In genomic region chr9:8903077-8903476, GRCh38 we compare ENCODE assay signal across 33 cellular contexts.
"Had no signal": no experiment of that assay in that cellular context is flagged by ENCODE, and none has a peak within 500 bp of the region (broad histone marks: within the 10 kb centered on the region; RNA-seq: fewer than 3 reads in every experiment).

No MANE protein-coding gene starts in this region.

- DNase-seq: activated B cell treated with CpG ODN at 0.5 μM for 24 hours; activated CD4-positive, alpha-beta memory T cell treated with anti-CD3 and anti-CD28 coated beads for 36 hours; activated CD4-positive, alpha-beta T cell treated with anti-CD3 and anti-CD28 coated beads for 4 hours; activated CD4-positive, alpha-beta T cell treated with anti-CD3 and anti-CD28 coated beads, Interleukin-2, amount 10 ng/mL, durations not matched to agents 24 days and 14 days; activated CD4-positive, alpha-beta T cell treated with anti-CD3 and anti-CD28 coated beads, Interleukin-2, amount 50 U/mL, for 1 hour; activated CD4-positive, alpha-beta T cell treated with anti-CD3 and anti-CD28 coated beads, Interleukin-2, amount 50 U/mL, for 4 hours; activated CD4-positive, CD25-positive, alpha-beta regulatory T cell treated with anti-CD3 and anti-CD28 coated beads, Interleukin-2, amount 50 U/mL, for 72 hours; activated CD8-positive, alpha-beta memory T cell treated with anti-CD3 and anti-CD28 coated beads, Interleukin-2, amount 50 U/mL, for 4 hours; activated CD8-positive, alpha-beta T cell treated with anti-CD3 and anti-CD28 coated beads for 36 hours; activated effector memory CD4-positive, alpha-beta T cell treated with anti-CD3 and anti-CD28 coated beads, Interleukin-2, amount 50 U/mL, for 16 hours; activated gamma-delta T cell treated with Interleukin-2 at 50 U/mL for 16 hours; activated naive CD4-positive, alpha-beta T cell; activated naive CD4-positive, alpha-beta T cell treated with anti-CD3 and anti-CD28 coated beads for 36 hours; activated naive CD4-positive, alpha-beta T cell treated with anti-CD3 and anti-CD28 coated beads, Interleukin-2, amount 50 U/mL, for 16 hours; activated naive CD8-positive, alpha-beta T cell treated with anti-CD3 and anti-CD28 coated beads for 36 hours; activated T-cell treated with anti-CD3 and anti-CD28 coated beads for 4 hours; activated T-cell treated with anti-CD3 and anti-CD28 coated beads, Interleukin-2, amount 50 U/mL, for 1 hour; activated T-cell treated with anti-CD3 and anti-CD28 coated beads, Interleukin-2, amount 50 U/mL, for 4 hours; activated T-cell treated with anti-CD3 and anti-CD28 coated beads, Interleukin-2, amount 50 U/mL, for 72 hours; adrenal gland; amniotic stem cell; aorta; body of pancreas; brain microvascular endothelial cell; central memory CD4-positive, alpha-beta T cell; T-cell; T-helper 2 cell; T-helper 9 cell had no signal

- H3K27me3 ChIP-seq: adrenal gland, body of pancreas, brain microvascular endothelial cell had no signal

- H3K4me1 ChIP-seq: adrenal gland, body of pancreas had no signal

- H3K36me3 ChIP-seq: adrenal gland, brain microvascular endothelial cell had no signal

- H3K4me3 ChIP-seq: adrenal gland, body of pancreas had no signal

- H3K9me3 ChIP-seq: adrenal gland, body of pancreas had no signal

- H3K27ac ChIP-seq: adrenal gland, body of pancreas, brain microvascular endothelial cell, VCaP had no signal

- FAIRE-seq: astrocyte, TTC549 had no signal

- ATAC-seq: activated CD8-positive, alpha-beta T cell treated with anti-CD3 and anti-CD28 coated beads for 36 hours; activated naive CD4-positive, alpha-beta T cell treated with anti-CD3 and anti-CD28 coated beads, Interleukin-2, amount 50 U/mL, for 72 hours; activated T-cell treated with anti-CD3 and anti-CD28 coated beads, Interleukin-2, amount 50 U/mL, for 4 hours; activated T-cell treated with anti-CD3 and anti-CD28 coated beads, Interleukin-2, amount 50 U/mL, for 72 hours; activated T-helper 17 cell treated with anti-CD3 and anti-CD28 coated beads, Interleukin-2, amount 50 U/mL, for 72 hours; body of pancreas; T-cell had no signal
